Comparison of ENCODE assay signal across 1 cellular context in genomic region chr1:108781575-108781944, GRCh38. TPM values are rescaled to one million over a fixed set of nuclear protein-coding genes. Genes with fewer than 3 reads are reported as not detected.
DNase-seq lines count a peak whose midpoint lies in the region; ATAC-seq, FAIRE-seq and TF ChIP-seq lines count a peak whose summit lies in the region.
"Not testable (repeated sequence)": the region's sequence is repeated elsewhere in the genome, so short reads cannot be mapped to it uniquely, and the experiment has no call there.

No MANE protein-coding gene starts in this region.

- POLR2A ChIA-PET in K562 (lab: Yijun Ruan, JAX): interaction anchor here (0.9 to 1.0 kb wide), 4 partner anchors 12 to 45 kb away, joined by 3 read pairs; no protein-coding TSS in a partner anchor

- TF ChIP-seq POLR2A in K562 (conservative IDR thresholded peaks at IDR 0.05): not testable (repeated sequence)

- not testable (repeated sequence) for TF ChIP-seq RAD21 in K562 (CRISPR knock-in tag; conservative IDR thresholded peaks at IDR 0.05 in 1 of 2, IDR thresholded peaks at IDR 0.05 in 1 of 2)

- not testable (repeated sequence) for FAIRE-seq in K562 (lab: Jason Lieb, UNC)

- 27% methylated on average over 1 of the region's 1 CpG for WGBS in K562 (ENCODE audit: insufficient coverage, low coverage, missing lambda C conversion rate)

- not testable (repeated sequence) for H4K20me1 ChIP-seq in K562 (replicated peaks; ENCODE audit: control insufficient read depth, insufficient read depth, low read length)

- BruUV-seq in K562 (replicated peaks; lab: Mats Ljungman, UMichigan): not testable (repeated sequence)

- in situ Hi-C loops in K562 (cut with MboI): not testable (repeated sequence)

- TF ChIP-seq EP300 in K562 (IDR thresholded peaks at IDR 0.05; ENCODE audit: low read length): not testable (repeated sequence)

- CTCF ChIA-PET in K562 (lab: Yijun Ruan, JAX; ENCODE audit: low intra/inter-chr PET ratio): not testable (repeated sequence)

- not testable (repeated sequence) for H3K4me2 ChIP-seq in K562 (ENCODE audit: insufficient read depth, low read length)

- H3K79me2 ChIP-seq in K562 (ENCODE audit: control insufficient read depth, insufficient read depth, low read length): not testable (repeated sequence)

- ATAC-seq in K562: peak; percentile 70

- not testable (repeated sequence) for H3K9ac ChIP-seq in K562 (ENCODE audit: insufficient read depth in 1 of 2, low read depth in 2 of 2, low read length in 2 of 2)

- not testable (repeated sequence) for DNase-seq in K562 (ENCODE audit: extremely low read depth in 1 of 4, low spot score in 3 of 4)

- H3K36me3 ChIP-seq in K562 (ENCODE audit: control insufficient read depth, insufficient read depth, low read length): peaks cover 70% of the 10 kb centered on the region

- peak overlapping the region; percentile 59; the same call in 2 of the 3 replicates for H3K27ac ChIP-seq in K562 (ENCODE audit: extremely low read depth, low read depth, low read length)

- not testable (repeated sequence) for H3K27me3 ChIP-seq in K562 (ENCODE audit: control insufficient read depth in 2 of 2, insufficient read depth in 2 of 2, low read length in 2 of 2)

- not testable (repeated sequence) for TF ChIP-seq CTCF in K562 (IDR thresholded peaks at IDR 0.05 in 2 of 3, conservative IDR thresholded peaks at IDR 0.05 in 1 of 3; ENCODE audit: insufficient read depth in 2 of 3, low read depth in 1 of 3, low read length in 3 of 3)

- H3K9me3 ChIP-seq in K562 (replicated peaks; ENCODE audit: control insufficient read depth, insufficient read depth, low read depth, low read length): peaks cover 24% of the 10 kb centered on the region

- H3K9me1 ChIP-seq in K562 (ENCODE audit: control insufficient read depth, insufficient read depth, low read length): not testable (repeated sequence)

- H2AFZ ChIP-seq in K562 (ENCODE audit: low read depth, low read length): not testable (repeated sequence)

- H3K4me3 ChIP-seq in K562: not testable (repeated sequence)

- intact Hi-C loops in K562 (cut with micrococcal nuclease): not testable (repeated sequence)

- peaks cover 3 to 11% of the 10 kb centered on the region in 2 experiments; a peak in 3 of 5 replicates for H3K4me1 ChIP-seq in K562 (replicated peaks in 1 of 2; ENCODE audit: control insufficient read depth in 2 of 2, insufficient read depth in 2 of 2, low read length in 2 of 2)

TF ChIP-seq in K562, 482 proteins besides CTCF, POLR2A, EP300 and RAD21:
- TF ChIP-seq, protein P1, sequence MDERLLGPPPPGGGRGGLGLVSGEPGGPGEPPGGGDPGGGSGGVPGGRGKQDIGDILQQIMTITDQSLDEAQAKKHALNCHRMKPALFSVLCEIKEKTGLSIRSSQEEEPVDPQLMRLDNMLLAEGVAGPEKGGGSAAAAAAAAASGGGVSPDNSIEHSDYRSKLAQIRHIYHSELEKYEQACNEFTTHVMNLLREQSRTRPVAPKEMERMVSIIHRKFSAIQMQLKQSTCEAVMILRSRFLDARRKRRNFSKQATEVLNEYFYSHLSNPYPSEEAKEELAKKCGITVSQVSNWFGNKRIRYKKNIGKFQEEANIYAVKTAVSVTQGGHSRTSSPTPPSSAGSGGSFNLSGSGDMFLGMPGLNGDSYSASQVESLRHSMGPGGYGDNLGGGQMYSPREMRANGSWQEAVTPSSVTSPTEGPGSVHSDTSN (CRISPR knock-in tag; IDR thresholded peaks at IDR 0.05; ENCODE audit: low read depth): peak; percentile 32; the same call in 1 of the 2 replicates
- TF ChIP-seq, protein P1 (tag; conservative IDR thresholded peaks at IDR 0.05; ENCODE audit: low read depth): not testable (repeated sequence)
- TF ChIP-seq FOSL1 (tag; conservative IDR thresholded peaks at IDR 0.05) (peak; percentile 27; the same call in 1 of the 2 replicates), DPF2 (IDR thresholded peaks at IDR 0.05) (peak; percentile 2; the same call in 1 of the 2 replicates), CBX3 (IDR thresholded peaks at IDR 0.05; ENCODE audit: borderline replicate concordance in 1 of 2, low read length in 2 of 2) (peak in 1 of 2 experiments; percentile 10; a peak in 1 of 3 replicates), SMARCC2 (IDR thresholded peaks at IDR 0.05; ENCODE audit: low read depth) (0 out of 2 replicates have a peak, but pooled peaks have one; percentile 9), CC2D1A (IDR thresholded peaks at IDR 0.05) (0 out of 2 replicates have a peak, but pooled peaks have one; percentile 16), ATF7 (IDR thresholded peaks at IDR 0.05) (0 out of 2 replicates have a peak, but pooled peaks have one; percentile 5), MEIS2 (IDR thresholded peaks at IDR 0.05; ENCODE audit: partially characterized antibody) (peak; percentile 0)
- TF ChIP-seq, protein P2, sequence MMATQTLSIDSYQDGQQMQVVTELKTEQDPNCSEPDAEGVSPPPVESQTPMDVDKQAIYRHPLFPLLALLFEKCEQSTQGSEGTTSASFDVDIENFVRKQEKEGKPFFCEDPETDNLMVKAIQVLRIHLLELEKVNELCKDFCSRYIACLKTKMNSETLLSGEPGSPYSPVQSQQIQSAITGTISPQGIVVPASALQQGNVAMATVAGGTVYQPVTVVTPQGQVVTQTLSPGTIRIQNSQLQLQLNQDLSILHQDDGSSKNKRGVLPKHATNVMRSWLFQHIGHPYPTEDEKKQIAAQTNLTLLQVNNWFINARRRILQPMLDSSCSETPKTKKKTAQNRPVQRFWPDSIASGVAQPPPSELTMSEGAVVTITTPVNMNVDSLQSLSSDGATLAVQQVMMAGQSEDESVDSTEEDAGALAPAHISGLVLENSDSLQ (IDR thresholded peaks at IDR 0.05): peak; percentile 90

RNA-seq across cellular contexts. Expression of gene STXBP3, which starts 35.1 kb away (rescaled TPM):
- total RNA-seq in K562 (2011; cell fraction: chromatin; rRNA removed; ENCODE audit: low replicate concordance): 22.7 and 94.8 TPM in 2 replicates
- total RNA-seq in K562 (2011; cell fraction: nucleolus; rRNA removed): 11.3 and 13.7 TPM in 2 replicates
- 36.6 and 53.6 TPM in 2 replicates for total RNA-seq in K562 (2011; cell fraction: nucleoplasm; rRNA removed)
- total RNA-seq in K562 (2014; rRNA removed) (33.1 TPM in 2 replicates), K562 (2014; rRNA removed; fragmentation: Illumina TruSeq; extraction: Trizol) (52.1 and 56.7 TPM in 2 replicates), K562 (2015; rRNA removed; fragmentation: Illumina TruSeq; extraction: Trizol) (45.8 and 52.5 TPM in 2 replicates), K562 (2021) (32.5 and 34.6 TPM in 2 replicates)
- polyA plus RNA-seq in K562 (2011; rRNA removed) (39.4 and 50.2 TPM in 2 replicates), K562 (2014; fragmentation: Illumina TruSeq; extraction: Trizol) (35.0 and 40.0 TPM in 2 replicates), K562 (2014; fragmentation: Nextera tagmentation; extraction: Ambion mirVana) (10 to 100 TPM; 34.2 to 34.9 TPM), K562 (2014; rRNA removed) (39.2 and 52.3 TPM in 2 replicates)
- 3.7 and 9.6 TPM in 2 replicates for polyA plus RNA-seq in K562 (2011; cell fraction: cytosol; rRNA removed)
- polyA plus RNA-seq in K562 (2011; cell fraction: nucleus; rRNA removed): 12.0 and 19.1 TPM in 2 replicates
- polyA plus RNA-seq in K562 (2012): 36.1 and 66.5 TPM in 2 replicates
- polyA minus RNA-seq in K562 (2011; rRNA and poly(A)+ RNA removed): 63.6 and 65.3 TPM in 2 replicates
- polyA minus RNA-seq in K562 (2011; cell fraction: cytosol; rRNA and poly(A)+ RNA removed): 11.5 and 14.8 TPM in 2 replicates
- polyA minus RNA-seq in K562 (2011; cell fraction: nucleus; rRNA and poly(A)+ RNA removed): 40.7 and 83.0 TPM in 2 replicates
